19 cellular contexts compared by ENCODE assay signal in genomic region chr7:71638108-71638507, GRCh38.
DNase-seq lines count a peak whose midpoint lies in the region; ATAC-seq and TF ChIP-seq lines count a peak whose summit lies in the region.
"Had no signal": no experiment of that assay in that cellular context is flagged by ENCODE, and none has a peak within 500 bp of the region (broad histone marks: within the 10 kb centered on the region; RNA-seq: fewer than 3 reads in every experiment).

No MANE protein-coding gene starts in this region.

- H3K36me3 ChIP-seq in brain microvascular endothelial cell (replicated peaks) (no peaks in the 10 kb centered on the region), mesendoderm (ENCODE audit: control insufficient read depth, insufficient read depth, low read length) (no peaks in the 10 kb centered on the region), upper lobe of left lung (no peaks in the 10 kb centered on the region)
- no peaks in the 10 kb centered on the region for H3K36me3 ChIP-seq in effector memory CD4-positive, alpha-beta T cell (ENCODE audit: control insufficient read depth, insufficient read depth, low read length)

- CTCF ChIA-PET in WTC11 (lab: Charles Lee) = no interaction called here

- H3K79me1 ChIP-seq in mesendoderm (ENCODE audit: low read length) = no peaks in the 10 kb centered on the region

- H3K27me3 ChIP-seq in brain microvascular endothelial cell (replicated peaks) (no peaks in the 10 kb centered on the region), mesendoderm (ENCODE audit: insufficient read depth, low read length, poor library complexity) (no peaks in the 10 kb centered on the region), upper lobe of left lung (no peaks in the 10 kb centered on the region)
- no peaks in the 10 kb centered on the region for H3K27me3 ChIP-seq in effector memory CD4-positive, alpha-beta T cell (replicated peaks; ENCODE audit: control insufficient read depth, insufficient read depth, low read length, poor library complexity, severe bottlenecking)

- H2BK120ac ChIP-seq in mesendoderm (ENCODE audit: low read depth, low read length) = no peak overlapping the region

- H3K4me3 ChIP-seq in brain microvascular endothelial cell (ENCODE audit: low read depth, low read length) = no peak overlapping the region
- no peak overlapping the region for H3K4me3 ChIP-seq in mesendoderm (ENCODE audit: low read length)
- H3K4me3 ChIP-seq in upper lobe of left lung = no peak overlapping the region
- H3K4me3 ChIP-seq in effector memory CD4-positive, alpha-beta T cell (ENCODE audit: insufficient read depth, low read depth, low read length, poor library complexity, severe bottlenecking) = no peak overlapping the region
- H3K4me3 ChIP-seq: A549 had no signal

- H3K27ac ChIP-seq in brain microvascular endothelial cell = peak overlapping the region; percentile 58
- no peak overlapping the region for H3K27ac ChIP-seq in mesendoderm (ENCODE audit: low read depth, low read length)
- no peak overlapping the region for H3K27ac ChIP-seq in upper lobe of left lung
- no peak overlapping the region for H3K27ac ChIP-seq in effector memory CD4-positive, alpha-beta T cell (ENCODE audit: insufficient read depth, low read length, poor library complexity, severe bottlenecking)
- H3K27ac ChIP-seq: A549 had no signal

- no peaks in the 10 kb centered on the region for H3K79me2 ChIP-seq in mesendoderm (ENCODE audit: control insufficient read depth, insufficient read depth, low read length)

- POLR2A ChIA-PET in WTC11 (lab: Charles Lee) = no interaction called here

- H3K4ac ChIP-seq in mesendoderm (ENCODE audit: low read depth, low read length) = no peak overlapping the region

- no peak overlapping the region for H3K56ac ChIP-seq in mesendoderm (ENCODE audit: low read length)

- DNase-seq in M059J (ENCODE audit: low read depth) (peak; percentile 62), WTC11 (ENCODE audit: low spot score) (no peak), brain microvascular endothelial cell (no peak), mesendoderm (no peak), upper lobe of left lung (no peak), cerebellum (ENCODE audit: low spot score) (no peak)
- DNase-seq in effector memory CD4-positive, alpha-beta T cell = no peak
- DNase-seq: 8988T; Calu3; CD4-positive, alpha-beta memory T cell; COR-L47; DMS53; DMS79 treated with DMSO at 0.1 percent for 48 hours; GF-D8; GOT3; H7; HCEC 1CT had no signal

- H3K4me1 Mint-ChIP-seq in WTC11 = peaks cover 61% of the 10 kb centered on the region
- H3K4me1 Mint-ChIP-seq: CD4-positive, alpha-beta memory T cell had no signal

- in situ Hi-C loops in brain microvascular endothelial cell (cut with HindIII; ENCODE audit: low pct_ligation_motif_present, low sequenced_read_pairs) = no loop called here

- no peak for TF ChIP-seq CTCF in WTC11 (IDR thresholded peaks at IDR 0.05)
- TF ChIP-seq CTCF in brain microvascular endothelial cell (IDR thresholded peaks at IDR 0.05; ENCODE audit: low read depth, low read length, missing control alignments) = no peak
- no peak for TF ChIP-seq CTCF in upper lobe of left lung (IDR thresholded peaks at IDR 0.05)

- H2AK5ac ChIP-seq in mesendoderm (ENCODE audit: low read length) = peak overlapping the region; percentile 31

- no peaks in the 10 kb centered on the region; the same call in 1 of the 2 replicates for H3K9me3 Mint-ChIP-seq in WTC11

- H3K4me2 ChIP-seq in mesendoderm (ENCODE audit: low read length) = no peak overlapping the region
- H3K4me2 ChIP-seq: A549 had no signal

- H2BK5ac ChIP-seq in mesendoderm (ENCODE audit: low read length) = no peak overlapping the region

- H3K27ac Mint-ChIP-seq in WTC11 = peak overlapping the region; percentile 2; the same call in 1 of the 2 replicates
- H3K27ac Mint-ChIP-seq: CD4-positive, alpha-beta memory T cell had no signal

- no peaks in the 10 kb centered on the region for H3K9me3 ChIP-seq in upper lobe of left lung
- H3K9me3 ChIP-seq in effector memory CD4-positive, alpha-beta T cell (ENCODE audit: control insufficient read depth, low read length) = no peaks in the 10 kb centered on the region
- H3K9me3 ChIP-seq: A549 had no signal

- no peak overlapping the region for H3K23ac ChIP-seq in mesendoderm (ENCODE audit: low read length)

- no peak overlapping the region for H3K18ac ChIP-seq in mesendoderm (ENCODE audit: low read length)

- H3K9ac ChIP-seq in mesendoderm (ENCODE audit: low read length) = no peak overlapping the region

- WGBS in mesendoderm (ENCODE audit: extremely low coverage, insufficient coverage, low lambda C conversion rate) = no CpG with 5 or more reads among the region's 1 CpG
- 100% methylated on average over 1 of the region's 1 CpG for WGBS in upper lobe of left lung, 2 donors

- no peak overlapping the region for H2BK15ac ChIP-seq in mesendoderm (replicated peaks; ENCODE audit: low read depth)

- peaks cover 3% of the 10 kb centered on the region; the same call in 1 of the 2 replicates for H3K36me3 Mint-ChIP-seq in WTC11
- H3K36me3 Mint-ChIP-seq: CD4-positive, alpha-beta memory T cell had no signal

- H3K4me3 Mint-ChIP-seq in WTC11 = no peak overlapping the region
- H3K4me3 Mint-ChIP-seq: CD4-positive, alpha-beta memory T cell had no signal

- H4K5ac ChIP-seq in mesendoderm (ENCODE audit: low read length) = no peak overlapping the region

- TF ChIP-seq EP300 in upper lobe of left lung (IDR thresholded peaks at IDR 0.05) = no peak

- ATAC-seq in WTC11 (no peak), HG02852 (IDR thresholded peaks at IDR 0.05; ENCODE audit: unreplicated experiment) (no peak), upper lobe of left lung (ENCODE audit: low FRiP score in 2 of 2) (no peak)
- ATAC-seq: A549 had no signal

- no peak for TF ChIP-seq POLR2A in upper lobe of left lung (IDR thresholded peaks at IDR 0.05)

- H3K4me1 ChIP-seq in mesendoderm (ENCODE audit: control insufficient read depth, low read depth, low read length) = peaks cover 15% of the 10 kb centered on the region
- no peaks in the 10 kb centered on the region for H3K4me1 ChIP-seq in upper lobe of left lung
- H3K4me1 ChIP-seq in effector memory CD4-positive, alpha-beta T cell (ENCODE audit: control insufficient read depth, insufficient read depth, low read length, poor library complexity, severe bottlenecking) = no peaks in the 10 kb centered on the region

- no peaks in the 10 kb centered on the region for H3K27me3 Mint-ChIP-seq in WTC11 (ENCODE audit: low read depth)
- H3K27me3 Mint-ChIP-seq: CD4-positive, alpha-beta memory T cell had no signal

- H4K8ac ChIP-seq in mesendoderm (ENCODE audit: low read depth, low read length) = no peak overlapping the region

TF ChIP-seq in WTC11, 78 proteins besides CTCF, POLR2A, EP300 and RAD21:
- TF ChIP-seq ZNF425 (CRISPR knock-in tag; conservative IDR thresholded peaks at IDR 0.05) (no peak), NR2C2 (CRISPR knock-in tag; IDR thresholded peaks at IDR 0.05) (no peak), IRF1 (CRISPR knock-in tag; IDR thresholded peaks at IDR 0.05) (no peak), ATF2 (CRISPR knock-in tag; IDR thresholded peaks at IDR 0.05; ENCODE audit: borderline replicate concordance, low read depth) (no peak), MYBL2 (CRISPR knock-in tag; IDR thresholded peaks at IDR 0.05) (no peak), E2F4 (CRISPR knock-in tag; IDR thresholded peaks at IDR 0.05; ENCODE audit: borderline replicate concordance, low read depth) (no peak), NFATC4 (CRISPR knock-in tag; IDR thresholded peaks at IDR 0.05) (no peak), ETV6 (CRISPR knock-in tag; IDR thresholded peaks at IDR 0.05) (no peak)
